Comparison of ENCODE assay signal across 27 cellular contexts in genomic region chr3:111331306-111331705, GRCh38.
"Had no signal": no experiment of that assay in that cellular context is flagged by ENCODE, and none has a peak within 500 bp of the region (broad histone marks: within the 10 kb centered on the region; RNA-seq: fewer than 3 reads in every experiment).

No MANE protein-coding gene starts in this region.

- ATAC-seq: naive thymus-derived CD4-positive, alpha-beta T cell; natural killer cell; psoas muscle; right cardiac atrium; sciatic nerve; stimulated activated effector memory CD8-positive, alpha-beta T cell treated with anti-CD3 and anti-CD28 coated beads, Interleukin-12 subunit alpha, Interleukin-12 subunit beta, amount 100 ng/mL, for 72 hours; stimulated activated naive B cell treated with anti-CD40 and anti-IgM and Interleukin-4, amounts not matched to agents 10 μg/mL and 1 μg/mL and 100 μg/mL, for 72 hours; upper lobe of right lung had no signal

- H2AFZ ChIP-seq: neural progenitor cell, parathyroid adenoma had no signal

- H3K4me2 ChIP-seq: neural progenitor cell, smooth muscle cell had no signal

- H3K36me3 ChIP-seq: neural progenitor cell, ovary, spleen, stomach, suprapubic skin, tibial artery, transverse colon, upper lobe of right lung, uterus had no signal

- H3K9ac ChIP-seq: neural progenitor cell, parathyroid adenoma had no signal

- H3K4me1 ChIP-seq: parathyroid adenoma, psoas muscle, spleen, stomach, suprapubic skin, tibial artery, transverse colon, upper lobe of right lung, uterus had no signal

- H3K27me3 ChIP-seq: neural progenitor cell, ovary, spleen, stomach, suprapubic skin, testis, tibial artery, transverse colon, upper lobe of right lung, uterus had no signal

- H3K9me3 ChIP-seq: ovary, psoas muscle, spleen, stomach, suprapubic skin, testis, tibial artery, transverse colon, upper lobe of right lung, uterus had no signal

- H3K4me3 ChIP-seq: neural progenitor cell, ovary, psoas muscle, skin epidermis, smooth muscle cell, spleen, stomach, suprapubic skin, testis, tibial artery, transverse colon, upper lobe of right lung, uterus had no signal

- DNase-seq: naive thymus-derived CD4-positive, alpha-beta T cell; natural killer cell; occipital lobe; ovary; posterior cingulate gyrus; psoas muscle; right cardiac atrium; spleen; stimulated activated CD4-positive, alpha-beta T cell treated with anti-CD3 and anti-CD28 coated beads, Interleukin-12 subunit alpha, Interleukin-12 subunit beta, amount 100 ng/mL, for 4 hours; stimulated activated CD4-positive, alpha-beta T cell treated with anti-CD3 and anti-CD28 coated beads, Interleukin-2, amount 100 ng/mL, for 24 hours; stimulated activated CD4-positive, alpha-beta T cell treated with anti-CD3 and anti-CD28 coated beads, Interleukin-2, amount 100 ng/mL, for 48 hours; stimulated activated CD4-positive, alpha-beta T cell treated with anti-CD3 and anti-CD28 coated beads, Interleukin-4, amount 100 ng/mL, for 24 hours; stimulated activated naive B cell treated with anti-CD40 and anti-IgM and Interleukin-4, amounts not matched to agents 10 μg/mL and 1 μg/mL and 100 μg/mL, for 72 hours; stimulated activated naive CD4-positive, alpha-beta T cell treated with Interleukin-2 at 50 U/mL for 16 hours; stomach; testis; tibial artery; transverse colon; upper lobe of right lung; uterus had no signal

- H3K27ac ChIP-seq: neural progenitor cell, ovary, parathyroid adenoma, psoas muscle, skin epidermis, spleen, stomach, suprapubic skin, testis, tibial artery, transverse colon, upper lobe of right lung, uterus had no signal

- H3K79me2 ChIP-seq: parathyroid adenoma had no signal
